In genomic region chr18:36127866-36128845, GRCh38 we compare ENCODE assay signal across 8 cellular contexts. TPM values are rescaled to one million over a fixed set of nuclear protein-coding genes. Genes with fewer than 3 reads are reported as not detected.
DNase-seq lines count a peak whose midpoint lies in the region; ATAC-seq, FAIRE-seq and TF ChIP-seq lines count a peak whose summit lies in the region.

No MANE protein-coding gene starts in this region.

- no peaks in the 10 kb centered on the region for H3K36me3 ChIP-seq in CD8-positive, alpha-beta T cell (ENCODE audit: insufficient read depth, low read length)
- H3K36me3 ChIP-seq in WERI-Rb-1, result peaks cover 35% of the 10 kb centered on the region
- H3K36me3 ChIP-seq in ovary, result no peaks in the 10 kb centered on the region

- DNase-seq in CD8-positive, alpha-beta T cell, result peak in 1 of 7 experiments; percentile 14
- peak; percentile 17 for DNase-seq in HPDE6-E6E7 (ENCODE audit: extremely low spot score)
- DNase-seq in WERI-Rb-1, result no peak
- peak; percentile 14 to 23 for DNase-seq in frontal cortex (ENCODE audit: low spot score in 2 of 2)
- peak in 2 of 5 donors; percentile 39 to 40 for DNase-seq in ovary
- no peak for DNase-seq in mesenteric fat pad (ENCODE audit: low spot score)

- ATAC-seq in CD8-positive, alpha-beta T cell, result no peak
- ATAC-seq in esophagus mucosa, result no peak
- no peak for ATAC-seq in GM21576 (IDR thresholded peaks at IDR 0.05; ENCODE audit: unreplicated experiment)

- no peak for TF ChIP-seq CTCF in CD8-positive, alpha-beta T cell (IDR thresholded peaks at IDR 0.05)
- TF ChIP-seq CTCF in WERI-Rb-1 (IDR thresholded peaks at IDR 0.05; ENCODE audit: low read depth, low read length) (no peak), ovary (IDR thresholded peaks at IDR 0.05) (no peak)

- H3K27ac ChIP-seq in CD8-positive, alpha-beta T cell (ENCODE audit: low read depth, low read length), result peak overlapping the region; percentile 94
- H3K27ac ChIP-seq in WERI-Rb-1 (peak overlapping the region; percentile 98), ovary (peak overlapping the region in 1 of 2 donors; percentile 92)

- peak overlapping the region; percentile 98 for H3K27ac Mint-ChIP-seq in CD8-positive, alpha-beta T cell

- peaks cover 43% of the 10 kb centered on the region for H3K36me3 Mint-ChIP-seq in CD8-positive, alpha-beta T cell

- WGBS in ovary, 3 donors, result 14 to 17% (median 15%) methylated on average over 26 of the region's 26 CpGs

- H3K9me3 ChIP-seq in CD8-positive, alpha-beta T cell (ENCODE audit: low read length), result no peaks in the 10 kb centered on the region
- H3K9me3 ChIP-seq in WERI-Rb-1 (ENCODE audit: severe bottlenecking), result no peaks in the 10 kb centered on the region
- H3K9me3 ChIP-seq in ovary, result no peaks in the 10 kb centered on the region

- intact Hi-C loops in CD8-positive, alpha-beta T cell (cut with DNase I, micrococcal nuclease), result loop anchor here (2.0 to 10.0 kb wide), 4 partner anchors 59 to 1153 kb away; partner anchors contain the start of genes KIAA1328 (in 1 of the 2), MOCOS (in 1 of the 2), TPGS2 (in 1 of the 2) and ZNF397 (in 1 of the 2)
- intact Hi-C loops in ovary (cut with DNase I), result loop anchor here in 1 of 4 donors (5.0 kb wide), 1 partner anchor 59 kb away; the partner anchor contains the start of gene MOCOS

- peak overlapping the region; percentile 95 for H3K4me3 Mint-ChIP-seq in CD8-positive, alpha-beta T cell

- no peak for FAIRE-seq in frontal cortex (lab: Jason Lieb, UNC)

- H3K27me3 Mint-ChIP-seq in CD8-positive, alpha-beta T cell (ENCODE audit: low read depth), result no peaks in the 10 kb centered on the region

- H3K27me3 ChIP-seq in CD8-positive, alpha-beta T cell (ENCODE audit: insufficient read depth, low read length), result no peaks in the 10 kb centered on the region
- H3K27me3 ChIP-seq in WERI-Rb-1 (ENCODE audit: insufficient read depth, low read depth, severe bottlenecking) (no peaks in the 10 kb centered on the region), ovary (no peaks in the 10 kb centered on the region)

- H3K9me3 Mint-ChIP-seq in CD8-positive, alpha-beta T cell, result no peaks in the 10 kb centered on the region

- peak overlapping the region; percentile 100 for H3K4me3 ChIP-seq in CD8-positive, alpha-beta T cell (ENCODE audit: low read depth, low read length)
- peak overlapping the region; percentile 92 for H3K4me3 ChIP-seq in WERI-Rb-1 (ENCODE audit: low read depth, low read length)
- peak overlapping the region; percentile 79 for H3K4me3 ChIP-seq in ovary

- POLR2A ChIA-PET in CD8-positive, alpha-beta T cell (lab: Charles Lee), result interaction anchor here (0.6 to 2.5 kb wide), 11 partner anchors 8 to 630 kb away, joined by 3 to 16 read pairs (median 3); partner anchors contain the start of genes INO80C, RMP24 and RPRD1A

- no peak for TF ChIP-seq POLR2A in ovary (IDR thresholded peaks at IDR 0.05)

- TF ChIP-seq EP300 in ovary (IDR thresholded peaks at IDR 0.05), result no peak

- CTCF ChIA-PET in CD8-positive, alpha-beta T cell (lab: Charles Lee), result interaction anchor here (1.2 kb wide), 1 partner anchor 8 kb away, joined by 3 read pairs; no protein-coding TSS in a partner anchor

- H3K4me1 Mint-ChIP-seq in CD8-positive, alpha-beta T cell (ENCODE audit: low read depth), result peaks cover 65% of the 10 kb centered on the region

- peaks cover 42% of the 10 kb centered on the region for H3K4me1 ChIP-seq in CD8-positive, alpha-beta T cell (ENCODE audit: insufficient read depth, low read length)
- H3K4me1 ChIP-seq in ovary (ENCODE audit: insufficient read depth), result peaks cover 15% of the 10 kb centered on the region

RNA-seq across cellular contexts. Expression of gene SLC39A6, which starts 1.0 kb away (rescaled TPM):
- total RNA-seq in CD8-positive, alpha-beta T cell, result 10 to 100 TPM; 12.3 to 14.4 TPM
- total RNA-seq in frontal cortex (231 TPM), ovary (10 to 100 TPM; 51.4 to 96.5 (median 57.2) TPM), mesenteric fat pad (54.9 TPM), esophagus mucosa (24.0 TPM)
- 10 to 100 TPM; 39.7 to 44.9 TPM for polyA plus RNA-seq in ovary

RNA-seq across cellular contexts. Expression of gene ELP2, which starts 1.5 kb away (rescaled TPM):
- 100 to 1,000 TPM; 212 to 222 TPM for total RNA-seq in CD8-positive, alpha-beta T cell
- total RNA-seq in frontal cortex, result 143 TPM
- total RNA-seq in ovary, result 100 to 1,000 TPM in 6 of 7 donors, 10 to 100 TPM in 1; 63.6 to 144 (median 111) TPM
- polyA plus RNA-seq in ovary, result 10 to 100 TPM; 70.9 to 91.7 TPM
- 71.8 TPM for total RNA-seq in mesenteric fat pad
- 45.6 TPM for total RNA-seq in esophagus mucosa

RNA-seq across cellular contexts. Expression of gene MOCOS, which starts 59.1 kb away (rescaled TPM):
- not detected for total RNA-seq in CD8-positive, alpha-beta T cell
- total RNA-seq in frontal cortex (0.41 TPM), ovary (10 to 100 TPM in 4 of 7 donors, 1 to 10 TPM in 3; 5.4 to 35.5 (median 12.6) TPM), mesenteric fat pad (5.8 TPM), esophagus mucosa (16.0 TPM)
- polyA plus RNA-seq in ovary, result 1 to 10 TPM; 6.8 to 7.7 TPM

Comparison
In these comparisons a context has a peak if more than half of its experiments do, and no peak if none do; other contexts are left out.
1. DNase-seq: peak in HPDE6-E6E7 (single experiment) and frontal cortex (2 of 2); none in WERI-Rb-1 (single experiment) and mesenteric fat pad (single experiment).
2. Peak in every context shown above with its lines, with median percentiles within 50 percentile points of each other: H3K4me3 ChIP-seq.